In the genomic region with DNA sequence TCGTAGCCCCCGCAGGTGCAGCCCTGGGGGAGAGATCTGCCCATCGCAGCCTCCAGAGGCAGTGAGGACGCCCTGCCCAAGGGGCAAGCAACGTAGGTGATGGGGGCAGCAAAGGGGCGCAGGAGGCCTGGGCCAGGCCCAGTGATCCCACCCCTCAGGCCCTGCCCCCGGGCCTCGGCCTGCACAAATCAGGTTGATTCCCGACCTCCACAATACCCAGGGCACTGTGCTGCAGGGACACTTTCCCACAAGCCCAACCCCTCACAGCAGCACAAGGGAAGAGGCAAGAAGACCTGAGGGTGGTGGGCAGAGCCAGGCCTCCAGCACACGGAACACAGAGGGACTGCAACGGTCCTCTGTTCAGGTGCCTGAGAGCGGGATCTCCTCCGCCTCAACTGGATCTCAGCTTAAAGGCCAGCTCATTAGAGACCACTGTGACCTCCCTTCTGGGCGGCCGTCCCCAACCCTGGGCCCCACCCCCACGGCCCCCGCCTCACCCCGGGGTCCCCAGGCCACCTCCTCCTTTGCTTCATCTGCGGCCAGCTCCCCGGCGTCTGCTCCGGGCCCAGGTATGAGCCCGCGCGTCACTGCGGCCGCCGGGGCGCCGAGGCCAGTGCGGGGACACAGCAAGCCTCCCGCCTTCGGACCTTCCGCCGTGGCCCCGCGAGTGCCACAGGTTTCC, we compare ENCODE assay signal across 8 cellular contexts. TPM values are rescaled to one million over a fixed set of nuclear protein-coding genes. Genes with fewer than 3 reads are reported as not detected.
DNase-seq lines count a peak whose midpoint lies in the region; ATAC-seq and TF ChIP-seq lines count a peak whose summit lies in the region.

No MANE protein-coding gene starts in this region.

- H3K27ac Mint-ChIP-seq in activated T-helper 1 cell treated with anti-CD3 and anti-CD28 coated beads, Interleukin-12 subunit alpha, Interleukin-12 subunit beta, Interleukin-2, Interleukin-4 antibody, amounts not matched to agents 30 ng/mL and 10 ng/mL and 1 ng/mL, durations not matched to agents 14 hours and 24 hours and 36 hours: peak overlapping the region; percentile 81

- H3K27me3 ChIP-seq in right atrium auricular region: no peaks in the 10 kb centered on the region
- H3K27me3 ChIP-seq in skeletal muscle tissue (ENCODE audit: control insufficient read depth in 3 of 3, insufficient read depth in 3 of 3, low read length in 3 of 3): no peaks in the 10 kb centered on the region

- DNase-seq in COLO668 (lab: John Stamatoyannopoulos, UW; ENCODE audit: unreplicated experiment) (peak; percentile 63), right atrium auricular region (ENCODE audit: low spot score) (no peak), NCI-H524 (lab: John Stamatoyannopoulos, UW) (no peak), NCI-H524 treated with DMSO at 0.1 percent for 48 hours (lab: John Stamatoyannopoulos, UW) (no peak)
- DNase-seq in activated T-helper 1 cell treated with anti-CD3 and anti-CD28 coated beads, Interleukin-12 subunit alpha, Interleukin-12 subunit beta, Interleukin-2, Interleukin-4 antibody, amounts not matched to agents 30 ng/mL and 10 ng/mL and 1 ng/mL, durations not matched to agents 14 hours and 24 hours and 36 hours (ENCODE audit: low spot score): no peak

- intact Hi-C loops in activated T-helper 1 cell treated with anti-CD3 and anti-CD28 coated beads, Interleukin-12 subunit alpha, Interleukin-12 subunit beta, Interleukin-2, Interleukin-4 antibody, amounts not matched to agents 30 ng/mL and 10 ng/mL and 1 ng/mL, durations not matched to agents 14 hours and 24 hours and 36 hours (cut with micrococcal nuclease): loop anchor here (1.0 to 10.0 kb wide), 13 partner anchors 22 to 539 kb away; partner anchors contain the start of genes C1orf35, GUK1, JMJD4 and MRPL55

- no peak for TF ChIP-seq CTCF in right atrium auricular region (IDR thresholded peaks at IDR 0.05)

- H3K9me3 Mint-ChIP-seq in activated T-helper 1 cell treated with anti-CD3 and anti-CD28 coated beads, Interleukin-12 subunit alpha, Interleukin-12 subunit beta, Interleukin-2, Interleukin-4 antibody, amounts not matched to agents 30 ng/mL and 10 ng/mL and 1 ng/mL, durations not matched to agents 14 hours and 24 hours and 36 hours: no peaks in the 10 kb centered on the region

- H3K9me3 ChIP-seq in right atrium auricular region (no peaks in the 10 kb centered on the region), skeletal muscle tissue (ENCODE audit: control insufficient read depth in 3 of 3, low read length in 3 of 3) (no peaks in the 10 kb centered on the region)

- peaks cover 0 to 47% of the 10 kb centered on the region in 2 donors for H3K4me1 ChIP-seq in right atrium auricular region
- peaks cover 41 to 45% (median 41%) of the 10 kb centered on the region in 3 donors for H3K4me1 ChIP-seq in skeletal muscle tissue (ENCODE audit: control insufficient read depth in 3 of 3, insufficient read depth in 3 of 3, low read length in 3 of 3)

- H3K4me1 Mint-ChIP-seq in activated T-helper 1 cell treated with anti-CD3 and anti-CD28 coated beads, Interleukin-12 subunit alpha, Interleukin-12 subunit beta, Interleukin-2, Interleukin-4 antibody, amounts not matched to agents 30 ng/mL and 10 ng/mL and 1 ng/mL, durations not matched to agents 14 hours and 24 hours and 36 hours (ENCODE audit: low read depth): peaks cover 31% of the 10 kb centered on the region

- peak overlapping the region; percentile 96 to 97 for H3K27ac ChIP-seq in right atrium auricular region
- H3K27ac ChIP-seq in skeletal muscle tissue (ENCODE audit: low read depth, low read length): peak overlapping the region; percentile 40

- H3K36me3 ChIP-seq in right atrium auricular region (peaks cover 7% of the 10 kb centered on the region), skeletal muscle tissue (ENCODE audit: control insufficient read depth in 3 of 3, insufficient read depth in 3 of 3, low read length in 3 of 3) (peaks cover 0 to 4% (median 0%) of the 10 kb centered on the region in 3 donors)

- H3K9ac ChIP-seq in skeletal muscle tissue (ENCODE audit: low read depth in 1 of 3, low read length in 3 of 3): peak overlapping the region; percentile 87 to 98 (median 89)

- H3K36me3 Mint-ChIP-seq in activated T-helper 1 cell treated with anti-CD3 and anti-CD28 coated beads, Interleukin-12 subunit alpha, Interleukin-12 subunit beta, Interleukin-2, Interleukin-4 antibody, amounts not matched to agents 30 ng/mL and 10 ng/mL and 1 ng/mL, durations not matched to agents 14 hours and 24 hours and 36 hours (ENCODE audit: low read depth): peaks cover 28% of the 10 kb centered on the region

- ATAC-seq in GM19438 (IDR thresholded peaks at IDR 0.05; ENCODE audit: low read depth, unreplicated experiment) (peak; percentile 26), HG03460 (IDR thresholded peaks at IDR 0.05; ENCODE audit: unreplicated experiment) (peak; percentile 34)

- H3K4me3 Mint-ChIP-seq in activated T-helper 1 cell treated with anti-CD3 and anti-CD28 coated beads, Interleukin-12 subunit alpha, Interleukin-12 subunit beta, Interleukin-2, Interleukin-4 antibody, amounts not matched to agents 30 ng/mL and 10 ng/mL and 1 ng/mL, durations not matched to agents 14 hours and 24 hours and 36 hours: peak overlapping the region; percentile 88

- H3K4me3 ChIP-seq in right atrium auricular region (peak overlapping the region; percentile 78 to 100), skeletal muscle tissue (ENCODE audit: low read length in 3 of 3) (peak overlapping the region; percentile 85 to 100 (median 87))

- no peaks in the 10 kb centered on the region for H3K27me3 Mint-ChIP-seq in activated T-helper 1 cell treated with anti-CD3 and anti-CD28 coated beads, Interleukin-12 subunit alpha, Interleukin-12 subunit beta, Interleukin-2, Interleukin-4 antibody, amounts not matched to agents 30 ng/mL and 10 ng/mL and 1 ng/mL, durations not matched to agents 14 hours and 24 hours and 36 hours (ENCODE audit: insufficient read depth)

RNA-seq across cellular contexts. Expression of gene ARF1, which starts 0.8 kb away (rescaled TPM):
- 404 TPM in 2 replicates for total RNA-seq in activated T-helper 1 cell treated with anti-CD3 and anti-CD28 coated beads, Interleukin-12 subunit alpha, Interleukin-12 subunit beta, Interleukin-2, Interleukin-4 antibody, amounts not matched to agents 30 ng/mL and 10 ng/mL and 1 ng/mL, durations not matched to agents 14 hours and 24 hours and 36 hours
- total RNA-seq in right atrium auricular region (100 to 1,000 TPM; 375 to 422 TPM), skeletal muscle tissue (101 TPM)

RNA-seq across cellular contexts. Expression of gene C1orf35, which starts 21.4 kb away (rescaled TPM):
- 27.7 and 30.7 TPM in 2 replicates for total RNA-seq in activated T-helper 1 cell treated with anti-CD3 and anti-CD28 coated beads, Interleukin-12 subunit alpha, Interleukin-12 subunit beta, Interleukin-2, Interleukin-4 antibody, amounts not matched to agents 30 ng/mL and 10 ng/mL and 1 ng/mL, durations not matched to agents 14 hours and 24 hours and 36 hours
- total RNA-seq in right atrium auricular region (1 to 10 TPM; 4.5 to 4.9 TPM), skeletal muscle tissue (4.7 TPM)

RNA-seq across cellular contexts. Expression of gene MRPL55, which starts 27.4 kb away (rescaled TPM):
- total RNA-seq in activated T-helper 1 cell treated with anti-CD3 and anti-CD28 coated beads, Interleukin-12 subunit alpha, Interleukin-12 subunit beta, Interleukin-2, Interleukin-4 antibody, amounts not matched to agents 30 ng/mL and 10 ng/mL and 1 ng/mL, durations not matched to agents 14 hours and 24 hours and 36 hours: 53.3 and 61.7 TPM in 2 replicates
- 10 to 100 TPM; 76.6 to 81.2 TPM for total RNA-seq in right atrium auricular region
- 38.1 TPM for total RNA-seq in skeletal muscle tissue

RNA-seq across cellular contexts. Expression of gene GUK1, which starts 58.4 kb away (rescaled TPM):
- 201 and 202 TPM in 2 replicates for total RNA-seq in activated T-helper 1 cell treated with anti-CD3 and anti-CD28 coated beads, Interleukin-12 subunit alpha, Interleukin-12 subunit beta, Interleukin-2, Interleukin-4 antibody, amounts not matched to agents 30 ng/mL and 10 ng/mL and 1 ng/mL, durations not matched to agents 14 hours and 24 hours and 36 hours
- total RNA-seq in right atrium auricular region (100 to 1,000 TPM; 179 to 277 TPM), skeletal muscle tissue (165 TPM)
